ENCODE assay signal across 8 cellular contexts in the genomic region with DNA sequence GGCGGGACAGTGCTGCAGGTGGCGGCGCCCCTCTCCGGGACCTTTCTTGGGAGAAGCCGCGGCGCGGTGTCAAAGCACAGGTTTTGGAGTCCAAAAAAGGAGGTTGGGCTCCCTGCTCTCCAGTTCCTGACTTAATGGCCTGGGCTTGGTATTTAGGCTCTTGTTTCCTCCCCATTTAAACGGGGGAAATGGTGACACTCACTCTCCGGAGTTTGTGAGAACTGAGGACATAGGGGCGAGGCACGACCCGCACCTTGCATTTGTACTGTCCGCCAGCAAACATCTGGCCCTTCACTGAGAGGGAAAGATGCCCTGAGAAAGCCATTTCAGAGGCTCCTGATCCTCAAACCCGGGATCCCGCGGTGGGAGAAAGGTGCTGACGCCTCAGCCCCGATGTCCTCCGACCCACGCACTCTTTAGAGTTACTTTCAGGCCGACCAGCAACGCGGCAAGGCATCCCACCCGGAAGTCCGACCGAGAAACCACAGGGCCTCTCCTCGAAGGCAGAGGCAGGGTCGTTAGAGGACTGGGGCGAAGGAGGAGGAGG. TPM values are rescaled to one million over a fixed set of nuclear protein-coding genes. Genes with fewer than 3 reads are reported as not detected.
DNase-seq lines count a peak whose midpoint lies in the region; ATAC-seq, FAIRE-seq and TF ChIP-seq lines count a peak whose summit lies in the region.

No MANE protein-coding gene starts in this region.

- no peak for FAIRE-seq in keratinocyte (lab: Jason Lieb, UNC)
- FAIRE-seq in urothelium cell line (lab: Jason Lieb, UNC), result no peak

- POLR2A ChIA-PET in CD8-positive, alpha-beta T cell (lab: Charles Lee), result interaction anchor here (0.8 to 7.7 kb wide), 20 partner anchors 10 to 1936 kb away, joined by 3 to 359 read pairs (median 8); partner anchors contain the start of genes C11orf98, CSKMT, EEF1G and HNRNPUL2

- no peaks in the 10 kb centered on the region for H3K9me3 Mint-ChIP-seq in CD8-positive, alpha-beta T cell

- peak in 5 of 7 experiments; percentile 24 to 73 (median 34) for DNase-seq in CD8-positive, alpha-beta T cell
- DNase-seq in NCI-H2227 (lab: John Stamatoyannopoulos, UW; ENCODE audit: unreplicated experiment) (peak; percentile 74), ascending aorta (ENCODE audit: low spot score in 2 of 2) (peak in 1 of 2 donors; percentile 75), keratinocyte (ENCODE audit: low read depth, low spot score) (no peak), HuH-7.5 (ENCODE audit: low spot score) (no peak), HT-29 (ENCODE audit: low spot score) (no peak), urothelium cell line (ENCODE audit: low spot score) (no peak)
- DNase-seq in stimulated activated CD8-positive, alpha-beta memory T cell treated with anti-CD3 and anti-CD28 coated beads, Interleukin-4, amount 100 ng/mL, for 48 hours, result peak; percentile 75

- no peaks in the 10 kb centered on the region for H3K27me3 ChIP-seq in CD8-positive, alpha-beta T cell (ENCODE audit: insufficient read depth, low read length)
- H3K27me3 ChIP-seq in ascending aorta (no peaks in the 10 kb centered on the region), keratinocyte (ENCODE audit: control insufficient read depth, extremely low read depth, insufficient read depth, low read length) (no peaks in the 10 kb centered on the region)

- peaks cover 32% of the 10 kb centered on the region for H3K4me1 ChIP-seq in CD8-positive, alpha-beta T cell (ENCODE audit: insufficient read depth, low read length)
- peaks cover 6 to 13% of the 10 kb centered on the region in 2 donors for H3K4me1 ChIP-seq in ascending aorta
- H3K4me1 ChIP-seq in keratinocyte (ENCODE audit: control insufficient read depth, extremely low read depth, insufficient read depth, low read length), result peaks cover 14% of the 10 kb centered on the region

- dilution Hi-C loops in keratinocyte (cut with MboI; ENCODE audit: extremely low pct_ligation_motif_present, low sequenced_read_pairs), result no loop called here

- H3K4me3 Mint-ChIP-seq in CD8-positive, alpha-beta T cell, result no peak overlapping the region

- peaks cover 21% of the 10 kb centered on the region for H3K79me2 ChIP-seq in keratinocyte (ENCODE audit: control insufficient read depth, insufficient read depth, low read length)

- no peaks in the 10 kb centered on the region for H3K36me3 ChIP-seq in CD8-positive, alpha-beta T cell (ENCODE audit: insufficient read depth, low read length)
- no peaks in the 10 kb centered on the region for H3K36me3 ChIP-seq in ascending aorta
- peaks cover 0 to 3% of the 10 kb centered on the region in 2 experiments for H3K36me3 ChIP-seq in keratinocyte (ENCODE audit: control insufficient read depth in 2 of 2, extremely low read depth in 1 of 2, insufficient read depth in 2 of 2, low read length in 2 of 2)

- H4K20me1 ChIP-seq in keratinocyte (ENCODE audit: control insufficient read depth, extremely low read depth, insufficient read depth, low read length), result no peaks in the 10 kb centered on the region

- ATAC-seq in CD8-positive, alpha-beta T cell, result no peak

- peak overlapping the region; percentile 91 for H3K4me2 ChIP-seq in keratinocyte (ENCODE audit: control insufficient read depth, extremely low read depth, insufficient read depth, low read depth, low read length)

- peak overlapping the region; percentile 93 for H2AFZ ChIP-seq in keratinocyte (ENCODE audit: control insufficient read depth, low read length)

- peak overlapping the region; percentile 87 for H3K9ac ChIP-seq in keratinocyte (ENCODE audit: control insufficient read depth, extremely low read depth, insufficient read depth, low read length)

- H3K27ac Mint-ChIP-seq in CD8-positive, alpha-beta T cell, result no peak overlapping the region

- peak overlapping the region; percentile 99 for H3K27ac ChIP-seq in CD8-positive, alpha-beta T cell (ENCODE audit: low read depth, low read length)
- peak overlapping the region; percentile 93 to 95 for H3K27ac ChIP-seq in ascending aorta
- peak overlapping the region; percentile 99 for H3K27ac ChIP-seq in keratinocyte (ENCODE audit: control insufficient read depth, insufficient read depth, low read length)

- H3K4me1 Mint-ChIP-seq in CD8-positive, alpha-beta T cell (ENCODE audit: low read depth), result peaks cover 24% of the 10 kb centered on the region

- H3K27me3 Mint-ChIP-seq in CD8-positive, alpha-beta T cell (ENCODE audit: low read depth), result no peaks in the 10 kb centered on the region

- H3K4me3 ChIP-seq in CD8-positive, alpha-beta T cell (ENCODE audit: low read depth, low read length), result peak overlapping the region; percentile 61
- H3K4me3 ChIP-seq in ascending aorta, result peak overlapping the region; percentile 50 to 79
- H3K4me3 ChIP-seq in keratinocyte (ENCODE audit: control insufficient read depth in 2 of 3, extremely low read depth in 1 of 3, insufficient read depth in 2 of 3, low read depth in 1 of 3, low read length in 3 of 3), result peak overlapping the region; percentile 3 to 62 (median 62)

- peaks cover 11% of the 10 kb centered on the region for H3K36me3 Mint-ChIP-seq in CD8-positive, alpha-beta T cell

- no peak for TF ChIP-seq CTCF in CD8-positive, alpha-beta T cell (IDR thresholded peaks at IDR 0.05)
- TF ChIP-seq CTCF in ascending aorta (IDR thresholded peaks at IDR 0.05), result no peak
- no peak for TF ChIP-seq CTCF in keratinocyte (optimal IDR thresholded peaks at IDR 0.05 in 1 of 3, IDR thresholded peaks at IDR 0.05 in 1 of 3, conservative IDR thresholded peaks at IDR 0.05 in 1 of 3; ENCODE audit: extremely low read depth in 1 of 3, insufficient read depth in 2 of 3, low read length in 3 of 3)

- CTCF ChIA-PET in CD8-positive, alpha-beta T cell (lab: Charles Lee), result interaction anchor here (1.0 to 2.1 kb wide), 3 partner anchors 12 to 55 kb away, joined by 3 to 6 read pairs (median 4); partner anchors contain the start of gene TMEM179B

- intact Hi-C loops in CD8-positive, alpha-beta T cell (cut with DNase I, micrococcal nuclease), result loop anchor here (1.0 to 5.0 kb wide), 4 partner anchors 13 to 250 kb away; partner anchors contain the start of genes BSCL2 (in 1 of the 2), GNG3 (in 1 of the 2), TMEM179B (in 1 of the 2) and TUT1 (in 1 of the 2)
- intact Hi-C loops in ascending aorta (cut with DNase I), result loop anchor here (1.0 to 5.0 kb wide), 3 partner anchors 13 to 295 kb away; partner anchors contain the start of genes AHNAK and SLC3A2

- H3K9me3 ChIP-seq in CD8-positive, alpha-beta T cell (ENCODE audit: low read length), result no peaks in the 10 kb centered on the region
- H3K9me3 ChIP-seq in ascending aorta (no peaks in the 10 kb centered on the region), keratinocyte (ENCODE audit: control insufficient read depth, low read depth, low read length) (no peaks in the 10 kb centered on the region)

- no peaks in the 10 kb centered on the region for H3K9me1 ChIP-seq in keratinocyte (ENCODE audit: control insufficient read depth, extremely low read depth, insufficient read depth, low read length)

RNA-seq across cellular contexts. Expression of gene WDR74, which starts 2.9 kb away (rescaled TPM):
- total RNA-seq in CD8-positive, alpha-beta T cell, result 100 to 1,000 TPM; 231 to 245 TPM
- 28.7 TPM for total RNA-seq in ascending aorta
- polyA plus RNA-seq in keratinocyte, result 44.5 to 48.1 TPM (median 47.7 TPM) in 3 replicates
- 52.4 TPM for polyA plus RNA-seq in keratinocyte (2011; ENCODE audit: low read depth)
- polyA plus RNA-seq in keratinocyte (2011; cell fraction: cytosol; rRNA removed), result 26.8 and 38.1 TPM in 2 replicates
- 65.9 and 68.6 TPM in 2 replicates for polyA plus RNA-seq in keratinocyte (2011; cell fraction: nucleus; rRNA removed)
- 46.5 and 58.6 TPM in 2 replicates for polyA plus RNA-seq in keratinocyte (2012; ENCODE audit: low replicate concordance)
- polyA minus RNA-seq in keratinocyte, result 39.4 to 66.3 TPM (median 48.9 TPM) in 3 replicates
- polyA minus RNA-seq in keratinocyte (2011; cell fraction: cytosol; rRNA and poly(A)+ RNA removed), result 53.1 TPM
- polyA minus RNA-seq in keratinocyte (2011; cell fraction: nucleus; rRNA and poly(A)+ RNA removed), result 71.3 and 88.0 TPM in 2 replicates
- 183 and 191 TPM in 2 replicates for total RNA-seq in HT-29 (2014; rRNA removed; shearing (Covaris generic))

RNA-seq across cellular contexts. Expression of gene TEX54, which starts 9.6 kb away (rescaled TPM):
- total RNA-seq in CD8-positive, alpha-beta T cell, result not detected
- total RNA-seq in ascending aorta, result not detected
- polyA plus RNA-seq in keratinocyte, result not detected in 3 replicates
- polyA plus RNA-seq in keratinocyte (2011; ENCODE audit: low read depth), result not detected
- polyA plus RNA-seq in keratinocyte (2011; cell fraction: cytosol; rRNA removed), result not detected in 2 replicates
- polyA plus RNA-seq in keratinocyte (2011; cell fraction: nucleus; rRNA removed), result not detected in 2 replicates
- polyA plus RNA-seq in keratinocyte (2012; ENCODE audit: low replicate concordance), result not detected in 2 replicates
- not detected in 3 replicates for polyA minus RNA-seq in keratinocyte
- not detected for polyA minus RNA-seq in keratinocyte (2011; cell fraction: cytosol; rRNA and poly(A)+ RNA removed)
- not detected in 2 replicates for polyA minus RNA-seq in keratinocyte (2011; cell fraction: nucleus; rRNA and poly(A)+ RNA removed)
- total RNA-seq in HT-29 (2014; rRNA removed; shearing (Covaris generic)), result 0.61 TPM in 1 of 2 replicates, not detected in the other

RNA-seq across cellular contexts. Expression of gene STX5, which starts 10.4 kb away (rescaled TPM):
- total RNA-seq in CD8-positive, alpha-beta T cell, result 100 to 1,000 TPM; 113 TPM
- 40.3 TPM for total RNA-seq in ascending aorta
- 20.4 to 30.4 TPM (median 25.6 TPM) in 3 replicates for polyA plus RNA-seq in keratinocyte
- 49.1 TPM for polyA plus RNA-seq in keratinocyte (2011; ENCODE audit: low read depth)
- 26.0 and 26.2 TPM in 2 replicates for polyA plus RNA-seq in keratinocyte (2011; cell fraction: cytosol; rRNA removed)
- polyA plus RNA-seq in keratinocyte (2011; cell fraction: nucleus; rRNA removed), result 20.2 and 22.6 TPM in 2 replicates
- 25.3 and 35.6 TPM in 2 replicates for polyA plus RNA-seq in keratinocyte (2012; ENCODE audit: low replicate concordance)
- polyA minus RNA-seq in keratinocyte, result 29.1 to 49.6 TPM (median 37.5 TPM) in 3 replicates
- 22.8 TPM for polyA minus RNA-seq in keratinocyte (2011; cell fraction: cytosol; rRNA and poly(A)+ RNA removed)
- 10.2 and 11.9 TPM in 2 replicates for polyA minus RNA-seq in keratinocyte (2011; cell fraction: nucleus; rRNA and poly(A)+ RNA removed)
- 64.6 and 80.6 TPM in 2 replicates for total RNA-seq in HT-29 (2014; rRNA removed; shearing (Covaris generic))

RNA-seq across cellular contexts. Expression of gene NXF1, which starts 37.0 kb away (rescaled TPM):
- 100 to 1,000 TPM; 356 TPM for total RNA-seq in CD8-positive, alpha-beta T cell
- 41.8 TPM for total RNA-seq in ascending aorta
- 22.8 to 51.2 TPM (median 25.3 TPM) in 3 replicates for polyA plus RNA-seq in keratinocyte
- 94.3 TPM for polyA plus RNA-seq in keratinocyte (2011; ENCODE audit: low read depth)
- 29.0 and 29.3 TPM in 2 replicates for polyA plus RNA-seq in keratinocyte (2011; cell fraction: cytosol; rRNA removed)
- 172 and 234 TPM in 2 replicates for polyA plus RNA-seq in keratinocyte (2011; cell fraction: nucleus; rRNA removed)
- polyA plus RNA-seq in keratinocyte (2012; ENCODE audit: low replicate concordance), result 34.4 and 71.9 TPM in 2 replicates
- 41.2 to 75.3 TPM (median 57.2 TPM) in 3 replicates for polyA minus RNA-seq in keratinocyte
- polyA minus RNA-seq in keratinocyte (2011; cell fraction: cytosol; rRNA and poly(A)+ RNA removed), result 14.8 TPM
- polyA minus RNA-seq in keratinocyte (2011; cell fraction: nucleus; rRNA and poly(A)+ RNA removed), result 26.5 and 42.4 TPM in 2 replicates
- total RNA-seq in HT-29 (2014; rRNA removed; shearing (Covaris generic)), result 24.4 and 31.7 TPM in 2 replicates

RNA-seq across cellular contexts. Expression of gene SLC3A2, which starts 38.5 kb away (rescaled TPM):
- total RNA-seq in CD8-positive, alpha-beta T cell, result 100 to 1,000 TPM; 212 to 245 TPM
- 143 TPM for total RNA-seq in ascending aorta
- polyA plus RNA-seq in keratinocyte, result 469 to 552 TPM (median 521 TPM) in 3 replicates
- 307 TPM for polyA plus RNA-seq in keratinocyte (2011; ENCODE audit: low read depth)
- 204 and 205 TPM in 2 replicates for polyA plus RNA-seq in keratinocyte (2011; cell fraction: cytosol; rRNA removed)
- 1,085 and 1,105 TPM in 2 replicates for polyA plus RNA-seq in keratinocyte (2011; cell fraction: nucleus; rRNA removed)
- 371 and 604 TPM in 2 replicates for polyA plus RNA-seq in keratinocyte (2012; ENCODE audit: low replicate concordance)
- 291 to 368 TPM (median 298 TPM) in 3 replicates for polyA minus RNA-seq in keratinocyte
- 493 TPM for polyA minus RNA-seq in keratinocyte (2011; cell fraction: cytosol; rRNA and poly(A)+ RNA removed)
- 560 and 576 TPM in 2 replicates for polyA minus RNA-seq in keratinocyte (2011; cell fraction: nucleus; rRNA and poly(A)+ RNA removed)
- total RNA-seq in HT-29 (2014; rRNA removed; shearing (Covaris generic)), result 418 and 438 TPM in 2 replicates

Comparison
In these comparisons a context has a peak if more than half of its experiments do, and no peak if none do; other contexts are left out.
1. DNase-seq: peak in CD8-positive, alpha-beta T cell (5 of 7), NCI-H2227 (single experiment) and stimulated activated CD8-positive, alpha-beta memory T cell treated with anti-CD3 and anti-CD28 coated beads, Interleukin-4, amount 100 ng/mL, for 48 hours (single experiment); none in keratinocyte (single experiment), HuH-7.5 (single experiment), HT-29 (single experiment) and urothelium cell line (single experiment).
2. Peak in every context shown above with its lines, with median percentiles within 50 percentile points of each other: H3K27ac ChIP-seq and H3K4me3 ChIP-seq.